ENCODE assay signal across 9 cellular contexts in genomic region chr4:84681488-84682274, GRCh38.
DNase-seq lines count a peak whose midpoint lies in the region; ATAC-seq and TF ChIP-seq lines count a peak whose summit lies in the region.
"Had no signal": no experiment of that assay in that cellular context is flagged by ENCODE, and none has a peak within 500 bp of the region (broad histone marks: within the 10 kb centered on the region; RNA-seq: fewer than 3 reads in every experiment).

No MANE protein-coding gene starts in this region.

- peaks cover 17% of the 10 kb centered on the region for H3K4me1 Mint-ChIP-seq in activated CD8-positive, alpha-beta T cell treated with anti-CD3 and anti-CD28 coated beads for 36 hours (ENCODE audit: low read depth)

- no peak for TF ChIP-seq CTCF in activated CD8-positive, alpha-beta T cell treated with anti-CD3 and anti-CD28 coated beads for 36 hours (IDR thresholded peaks at IDR 0.05)

- no peaks in the 10 kb centered on the region for H3K36me3 Mint-ChIP-seq in activated CD8-positive, alpha-beta T cell treated with anti-CD3 and anti-CD28 coated beads for 36 hours (ENCODE audit: low read depth)

- DNase-seq in NCI-H2081 (lab: John Stamatoyannopoulos, UW) (peak; percentile 10 to 14), NCI-H2081 treated with DMSO at 0.1 percent for 48 hours (lab: John Stamatoyannopoulos, UW) (no peak), left ventricle myocardium superior (no peak), SK-N-DZ (ENCODE audit: low spot score) (no peak)
- peak; percentile 34 for DNase-seq in activated CD8-positive, alpha-beta T cell treated with anti-CD3 and anti-CD28 coated beads for 36 hours
- DNase-seq in stimulated activated naive CD8-positive, alpha-beta T cell treated with anti-CD3 and anti-CD28 coated beads, Interleukin-15, Interleukin-2, amounts not matched to agents 100 U/mL and 50 U/mL, for 24 hours: no peak

- ATAC-seq in activated CD8-positive, alpha-beta T cell treated with anti-CD3 and anti-CD28 coated beads for 36 hours: peak; percentile 80
- ATAC-seq in left ventricle myocardium superior: peak; percentile 91
- peak; percentile 22 for ATAC-seq in stimulated activated naive CD8-positive, alpha-beta T cell treated with anti-CD3 and anti-CD28 coated beads, Interleukin-15, Interleukin-2, amounts not matched to agents 100 U/mL and 50 U/mL, for 24 hours
- ATAC-seq in HG03439 (IDR thresholded peaks at IDR 0.05; ENCODE audit: unreplicated experiment): no peak
- ATAC-seq in HG02759 (IDR thresholded peaks at IDR 0.05; ENCODE audit: unreplicated experiment): no peak
- ATAC-seq: A549 had no signal

- peak overlapping the region; percentile 21 for H3K27ac Mint-ChIP-seq in activated CD8-positive, alpha-beta T cell treated with anti-CD3 and anti-CD28 coated beads for 36 hours

- H3K9me3 Mint-ChIP-seq in activated CD8-positive, alpha-beta T cell treated with anti-CD3 and anti-CD28 coated beads for 36 hours: no peaks in the 10 kb centered on the region

- intact Hi-C loops in activated CD8-positive, alpha-beta T cell treated with anti-CD3 and anti-CD28 coated beads for 36 hours (cut with micrococcal nuclease): no loop called here
- intact Hi-C loops in left ventricle myocardium superior (cut with micrococcal nuclease): loop anchor here (10.0 kb wide), 1 partner anchor 97 kb away; the partner anchor contains the start of gene CDS1

- H3K27me3 Mint-ChIP-seq in activated CD8-positive, alpha-beta T cell treated with anti-CD3 and anti-CD28 coated beads for 36 hours: no peaks in the 10 kb centered on the region

- POLR2A ChIA-PET in activated CD8-positive, alpha-beta T cell treated with anti-CD3 and anti-CD28 coated beads for 36 hours (lab: Charles Lee): no interaction called here

- CTCF ChIA-PET in activated CD8-positive, alpha-beta T cell treated with anti-CD3 and anti-CD28 coated beads for 36 hours (lab: Charles Lee): no interaction called here

- no peak overlapping the region for H3K4me3 Mint-ChIP-seq in activated CD8-positive, alpha-beta T cell treated with anti-CD3 and anti-CD28 coated beads for 36 hours

Comparison
In these comparisons a context has a peak if more than half of its experiments do, and no peak if none do; other contexts are left out.
1. DNase-seq: peak in NCI-H2081 (2 of 2) and activated CD8-positive, alpha-beta T cell treated with anti-CD3 and anti-CD28 coated beads for 36 hours (single experiment); none in NCI-H2081 treated with DMSO at 0.1 percent for 48 hours (single experiment), left ventricle myocardium superior (single experiment), stimulated activated naive CD8-positive, alpha-beta T cell treated with anti-CD3 and anti-CD28 coated beads, Interleukin-15, Interleukin-2, amounts not matched to agents 100 U/mL and 50 U/mL, for 24 hours (single experiment) and SK-N-DZ (single experiment).
2. ATAC-seq: peak in activated CD8-positive, alpha-beta T cell treated with anti-CD3 and anti-CD28 coated beads for 36 hours (single experiment), left ventricle myocardium superior (single experiment) and stimulated activated naive CD8-positive, alpha-beta T cell treated with anti-CD3 and anti-CD28 coated beads, Interleukin-15, Interleukin-2, amounts not matched to agents 100 U/mL and 50 U/mL, for 24 hours (single experiment); none in HG03439 (single experiment) and HG02759 (single experiment).